8 cellular contexts compared by ENCODE assay signal in the genomic region with DNA sequence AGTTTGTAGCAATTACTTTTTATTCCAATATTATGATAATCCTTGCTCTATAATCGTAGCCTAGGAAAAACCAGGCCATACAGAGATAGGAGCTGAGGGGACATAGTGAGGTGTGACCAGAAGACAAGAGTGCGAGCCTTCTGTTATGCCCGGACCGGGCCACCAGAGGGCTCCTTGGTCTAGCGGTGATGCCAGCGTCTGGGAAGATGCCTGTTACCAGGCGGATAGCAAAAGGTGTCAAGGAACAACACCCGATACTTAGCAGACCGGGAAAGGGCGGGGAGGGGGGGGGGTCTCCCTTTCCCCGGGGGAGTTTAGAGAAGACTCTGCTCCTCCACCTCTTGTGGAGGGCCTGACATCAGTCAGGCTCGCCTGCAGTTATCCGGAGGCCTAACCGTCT.
DNase-seq lines count a peak whose midpoint lies in the region; TF ChIP-seq lines count a peak whose summit lies in the region.
"Not testable (repeated sequence)": the region's sequence is repeated elsewhere in the genome, so short reads cannot be mapped to it uniquely, and the experiment has no call there.

No MANE protein-coding gene starts in this region.

- not testable (repeated sequence) for TF ChIP-seq CTCF in BE2C (IDR thresholded peaks at IDR 0.05; ENCODE audit: low read depth, low read length); OCI-LY7 (conservative IDR thresholded peaks at IDR 0.05; ENCODE audit: low read length); cardiac muscle cell (IDR thresholded peaks at IDR 0.05; ENCODE audit: low read depth, low read length)
- TF ChIP-seq CTCF in GM12872 (IDR thresholded peaks at IDR 0.05; ENCODE audit: insufficient read depth, low read depth, low read length) (0 out of 3 replicates have a peak, but pooled peaks have one; percentile 11), thyroid gland (IDR thresholded peaks at IDR 0.05) (peak in 4 of 6 experiments; percentile 8 to 55 (median 30))

- BruUV-seq in OCI-LY7 (replicated peaks; lab: Mats Ljungman, UMichigan) = not testable (repeated sequence)

- not testable (repeated sequence) for H3K4me2 ChIP-seq in OCI-LY7 (ENCODE audit: low read length)

- H3K27ac Mint-ChIP-seq in activated CD4-positive, alpha-beta memory T cell treated with anti-CD3 and anti-CD28 coated beads for 36 hours = not testable (repeated sequence)

- H3K79me2 ChIP-seq in OCI-LY7 (ENCODE audit: insufficient read depth, low read depth, low read length) = not testable (repeated sequence)

- WGBS in thyroid gland, 2 donors = 0 to 6% methylated on average over 6 to 7 of the region's 14 CpGs

- not testable (repeated sequence) for H3K36me3 ChIP-seq in BE2C; OCI-LY7 (ENCODE audit: insufficient read depth, low read length); cardiac muscle cell; thyroid gland

- not testable (repeated sequence) for H3K9me2 ChIP-seq in OCI-LY7 (ENCODE audit: insufficient read depth, low read length)

- not testable (repeated sequence) for H3K4me1 Mint-ChIP-seq in activated CD4-positive, alpha-beta memory T cell treated with anti-CD3 and anti-CD28 coated beads for 36 hours (ENCODE audit: low read depth)

- not testable (repeated sequence) for H3K9me3 Mint-ChIP-seq in activated CD4-positive, alpha-beta memory T cell treated with anti-CD3 and anti-CD28 coated beads for 36 hours

- not testable (repeated sequence) for H2AFZ ChIP-seq in OCI-LY7 (ENCODE audit: low read length)

- DNase-seq in BE2C (peak; percentile 26), OCI-LY7 (ENCODE audit: low spot score) (peak; percentile 22), cerebellar cortex (ENCODE audit: low spot score) (peak; percentile 41), cardiac muscle cell (ENCODE audit: low read depth in 1 of 2, low spot score in 1 of 2) (peak; percentile 23 to 28), mucosa of gallbladder (ENCODE audit: low spot score) (peak; percentile 52), thyroid gland (peak; percentile 46 to 56)
- DNase-seq in activated CD4-positive, alpha-beta memory T cell treated with anti-CD3 and anti-CD28 coated beads for 36 hours = peak; percentile 25

- not testable (repeated sequence) for H3K4me3 Mint-ChIP-seq in activated CD4-positive, alpha-beta memory T cell treated with anti-CD3 and anti-CD28 coated beads for 36 hours

- H4K20me1 ChIP-seq in OCI-LY7 (ENCODE audit: insufficient read depth, low read length) = not testable (repeated sequence)

- not testable (repeated sequence) for H3K27me3 Mint-ChIP-seq in activated CD4-positive, alpha-beta memory T cell treated with anti-CD3 and anti-CD28 coated beads for 36 hours

- CTCF ChIA-PET in OCI-LY7 (lab: Charles Lee; ENCODE audit: unreplicated experiment); activated CD4-positive, alpha-beta memory T cell treated with anti-CD3 and anti-CD28 coated beads for 36 hours (lab: Charles Lee): not testable (repeated sequence)

- not testable (repeated sequence) for H3K27me3 ChIP-seq in BE2C, cardiac muscle cell, thyroid gland

- POLR2A ChIA-PET in OCI-LY7 (lab: Charles Lee); activated CD4-positive, alpha-beta memory T cell treated with anti-CD3 and anti-CD28 coated beads for 36 hours (lab: Charles Lee): not testable (repeated sequence)

- TF ChIP-seq POLR2A in thyroid gland (IDR thresholded peaks at IDR 0.05) = not testable (repeated sequence)

- H3K36me3 Mint-ChIP-seq in activated CD4-positive, alpha-beta memory T cell treated with anti-CD3 and anti-CD28 coated beads for 36 hours = not testable (repeated sequence)

- not testable (repeated sequence) for H3K4me3 ChIP-seq in BE2C (ENCODE audit: low read depth, low read length); OCI-LY7 (ENCODE audit: low read depth, low read length, poor library complexity, severe bottlenecking); cardiac muscle cell; thyroid gland (replicated peaks in 1 of 3)

- intact Hi-C loops in OCI-LY7 (cut with micrococcal nuclease; ENCODE audit: unreplicated experiment); thyroid gland (cut with DNase I): not testable (repeated sequence)
- intact Hi-C loops in activated CD4-positive, alpha-beta memory T cell treated with anti-CD3 and anti-CD28 coated beads for 36 hours (cut with micrococcal nuclease) = loop anchor here (5.0 kb wide), 1 partner anchor 199 kb away; no protein-coding TSS in a partner anchor

- not testable (repeated sequence) for H3K4me1 ChIP-seq in BE2C; OCI-LY7 (ENCODE audit: insufficient read depth, low read length, poor library complexity, severe bottlenecking); cardiac muscle cell (ENCODE audit: low read depth); thyroid gland

- H3K9me3 ChIP-seq in BE2C; OCI-LY7 (ENCODE audit: low read length); cardiac muscle cell (ENCODE audit: low read depth); thyroid gland: not testable (repeated sequence)

- H3K27ac ChIP-seq in OCI-LY7 (ENCODE audit: low read depth, low read length, poor library complexity, severe bottlenecking); cardiac muscle cell; thyroid gland: not testable (repeated sequence)
